In genomic region chr19:4065430-4066175, GRCh38 we compare ENCODE assay signal across 8 cellular contexts. TPM values are rescaled to one million over a fixed set of nuclear protein-coding genes. Genes with fewer than 3 reads are reported as not detected.
DNase-seq lines count a peak whose midpoint lies in the region; ATAC-seq and TF ChIP-seq lines count a peak whose summit lies in the region.

No MANE protein-coding gene starts in this region.

- H3K36me3 ChIP-seq in upper lobe of left lung, result peaks cover 0 to 12% (median 4%) of the 10 kb centered on the region in 4 donors

- peak overlapping the region; percentile 64 for H3K4me3 Mint-ChIP-seq in activated naive CD8-positive, alpha-beta T cell treated with anti-CD3 and anti-CD28 coated beads for 36 hours
- H3K4me3 Mint-ChIP-seq in glutamatergic neuron (ENCODE audit: unreplicated experiment), result no peak overlapping the region

- DNase-seq in GM12865 (ENCODE audit: low read depth), result peak; percentile 99
- peak; percentile 94 for DNase-seq in NCI-H1105 treated with DMSO at 0.1 percent for 48 hours (lab: John Stamatoyannopoulos, UW)
- peak; percentile 93 for DNase-seq in SKM-1 treated with dmso at 0.1 percent for 144 hours (lab: John Stamatoyannopoulos, UW; ENCODE audit: unreplicated experiment)
- DNase-seq in activated naive CD8-positive, alpha-beta T cell treated with anti-CD3 and anti-CD28 coated beads for 36 hours, result peak; percentile 100
- peak; percentile 97 for DNase-seq in glutamatergic neuron
- peak; percentile 99 for DNase-seq in posterior vena cava (ENCODE audit: low spot score)
- DNase-seq in upper lobe of left lung, result peak; percentile 97 to 99

- H3K9me3 Mint-ChIP-seq in activated naive CD8-positive, alpha-beta T cell treated with anti-CD3 and anti-CD28 coated beads for 36 hours, result no peaks in the 10 kb centered on the region
- H3K9me3 Mint-ChIP-seq in glutamatergic neuron (ENCODE audit: unreplicated experiment), result peaks cover 4% of the 10 kb centered on the region

- H3K27me3 ChIP-seq in upper lobe of left lung, result no peaks in the 10 kb centered on the region

- peaks cover 48 to 63% (median 57%) of the 10 kb centered on the region in 4 donors for H3K4me1 ChIP-seq in upper lobe of left lung

- peaks cover 9% of the 10 kb centered on the region for H3K36me3 Mint-ChIP-seq in activated naive CD8-positive, alpha-beta T cell treated with anti-CD3 and anti-CD28 coated beads for 36 hours
- H3K36me3 Mint-ChIP-seq in glutamatergic neuron (ENCODE audit: unreplicated experiment), result no peaks in the 10 kb centered on the region

- intact Hi-C loops in posterior vena cava (cut with DNase I), result no loop called here

- H3K27ac ChIP-seq in upper lobe of left lung, result peak overlapping the region; percentile 97 to 98 (median 98)

- H3K9me3 ChIP-seq in upper lobe of left lung, result no peaks in the 10 kb centered on the region

- H3K4me3 ChIP-seq in GM12865 (ENCODE audit: low read depth, low read length) (peak overlapping the region; percentile 95), upper lobe of left lung (peak overlapping the region; percentile 83 to 100 (median 99))

- no peaks in the 10 kb centered on the region for H3K27me3 Mint-ChIP-seq in activated naive CD8-positive, alpha-beta T cell treated with anti-CD3 and anti-CD28 coated beads for 36 hours
- peaks cover 6% of the 10 kb centered on the region for H3K27me3 Mint-ChIP-seq in glutamatergic neuron (ENCODE audit: unreplicated experiment)

- peak in 1 of 4 donors; percentile 17 for TF ChIP-seq POLR2A in upper lobe of left lung (IDR thresholded peaks at IDR 0.05)

- peaks cover 30% of the 10 kb centered on the region for H3K4me1 Mint-ChIP-seq in activated naive CD8-positive, alpha-beta T cell treated with anti-CD3 and anti-CD28 coated beads for 36 hours
- no peaks in the 10 kb centered on the region for H3K4me1 Mint-ChIP-seq in glutamatergic neuron (ENCODE audit: low read depth, unreplicated experiment)

- no peak for TF ChIP-seq EP300 in upper lobe of left lung (IDR thresholded peaks at IDR 0.05)

- WGBS in upper lobe of left lung, 2 donors, result 5% methylated on average over 4 of the region's 98 CpGs; no CpG with 5 or more reads in 1 of the 2 donors

- H3K27ac Mint-ChIP-seq in activated naive CD8-positive, alpha-beta T cell treated with anti-CD3 and anti-CD28 coated beads for 36 hours, result no peak overlapping the region
- H3K27ac Mint-ChIP-seq in glutamatergic neuron (ENCODE audit: unreplicated experiment), result no peak overlapping the region

- ATAC-seq in HG02642 (IDR thresholded peaks at IDR 0.05; ENCODE audit: poor library complexity, unreplicated experiment), result peak; percentile 74
- peak; percentile 91 to 94 for ATAC-seq in upper lobe of left lung (ENCODE audit: low FRiP score in 2 of 2)

- TF ChIP-seq CTCF in GM12865 (IDR thresholded peaks at IDR 0.05; ENCODE audit: insufficient read depth, low read depth, low read length, missing control alignments) (no peak), glutamatergic neuron (IDR thresholded peaks at IDR 0.05; ENCODE audit: partially characterized antibody, unreplicated experiment) (no peak), upper lobe of left lung (IDR thresholded peaks at IDR 0.05) (peak in 2 of 6 experiments; percentile 32 to 40)

RNA-seq across cellular contexts. Expression of gene ZBTB7A, which starts 1.1 kb away (rescaled TPM):
- 10 to 100 TPM; 34.9 to 35.9 TPM for total RNA-seq in activated naive CD8-positive, alpha-beta T cell treated with anti-CD3 and anti-CD28 coated beads for 36 hours
- total RNA-seq in glutamatergic neuron (ENCODE audit: unreplicated experiment) (21.8 TPM), posterior vena cava (10 to 100 TPM; 41.8 to 50.6 TPM), upper lobe of left lung (100 to 1,000 TPM in 1 of 6 donors, 10 to 100 TPM in 5; 54.1 to 131 (median 72.6) TPM)

RNA-seq across cellular contexts. Expression of gene PIAS4, which starts 58.1 kb away (rescaled TPM):
- 10 to 100 TPM; 24.0 to 26.3 TPM for total RNA-seq in activated naive CD8-positive, alpha-beta T cell treated with anti-CD3 and anti-CD28 coated beads for 36 hours
- total RNA-seq in glutamatergic neuron (ENCODE audit: unreplicated experiment) (95.8 TPM), posterior vena cava (10 to 100 TPM; 14.4 to 16.1 TPM), upper lobe of left lung (10 to 100 TPM; 13.7 to 53.4 (median 21.9) TPM)

RNA-seq across cellular contexts. Expression of gene MAP2K2, which starts 58.3 kb away (rescaled TPM):
- total RNA-seq in activated naive CD8-positive, alpha-beta T cell treated with anti-CD3 and anti-CD28 coated beads for 36 hours, result 100 to 1,000 TPM; 120 to 121 TPM
- 148 TPM for total RNA-seq in glutamatergic neuron (ENCODE audit: unreplicated experiment)
- total RNA-seq in posterior vena cava, result 10 to 100 TPM; 82.8 to 88.4 TPM
- 100 to 1,000 TPM in 5 of 6 donors, 10 to 100 TPM in 1; 86.8 to 170 (median 134) TPM for total RNA-seq in upper lobe of left lung

Comparison
In these comparisons a context has a peak if more than half of its experiments do, and no peak if none do; other contexts are left out.
1. Peak in every context shown above with its lines: DNase-seq, ATAC-seq, H3K4me3 ChIP-seq and H3K27ac ChIP-seq.